In genomic region chr10:84205049-84205852, GRCh38 we compare ENCODE assay signal across 8 cellular contexts. TPM values are rescaled to one million over a fixed set of nuclear protein-coding genes. Genes with fewer than 3 reads are reported as not detected.
A peak's percentile ranks its signal among the peaks of the same experiment; 100 is the strongest.
DNase-seq lines count a peak whose midpoint lies in the region; ATAC-seq, FAIRE-seq and TF ChIP-seq lines count a peak whose summit lies in the region.

No MANE protein-coding gene starts in this region.

- DNase-seq in A172 (ENCODE audit: low spot score) (peak; percentile 41), GM12891 (ENCODE audit: insufficient read length, low spot score) (peak; percentile 55), NCI-H1417 (lab: John Stamatoyannopoulos, UW) (peak; percentile 8 to 62 (median 42)), cerebellum (ENCODE audit: low spot score) (peak; percentile 71), right lobe of liver (peak in 1 of 3 donors; percentile 45)
- peak; percentile 85 for DNase-seq in activated CD4-positive, alpha-beta T cell treated with anti-CD3 and anti-CD28 coated beads for 36 hours
- DNase-seq in stimulated activated CD8-positive, alpha-beta memory T cell treated with anti-CD3 and anti-CD28 coated beads, Interleukin-15, amount 100 ng/mL, for 1 hour (ENCODE audit: low read depth) = peak; percentile 24

- intact Hi-C loops in activated CD4-positive, alpha-beta T cell treated with anti-CD3 and anti-CD28 coated beads for 36 hours (cut with DNase I, micrococcal nuclease) = loop anchor here (1.0 to 5.0 kb wide), 3 partner anchors 48 to 148 kb away; no protein-coding TSS in a partner anchor
- intact Hi-C loops in right lobe of liver (cut with DNase I) = no loop called here

- H3K27me3 Mint-ChIP-seq in activated CD4-positive, alpha-beta T cell treated with anti-CD3 and anti-CD28 coated beads for 36 hours = peaks cover 2% of the 10 kb centered on the region

- no peaks in the 10 kb centered on the region for H3K27me3 ChIP-seq in right lobe of liver

- no peak overlapping the region for H3K27ac Mint-ChIP-seq in activated CD4-positive, alpha-beta T cell treated with anti-CD3 and anti-CD28 coated beads for 36 hours

- no peaks in the 10 kb centered on the region for H3K9me3 Mint-ChIP-seq in activated CD4-positive, alpha-beta T cell treated with anti-CD3 and anti-CD28 coated beads for 36 hours (ENCODE audit: low read depth)

- no peaks in the 10 kb centered on the region for H3K36me3 ChIP-seq in right lobe of liver

- no peaks in the 10 kb centered on the region for H3K4me1 Mint-ChIP-seq in activated CD4-positive, alpha-beta T cell treated with anti-CD3 and anti-CD28 coated beads for 36 hours

- H3K4me3 Mint-ChIP-seq in activated CD4-positive, alpha-beta T cell treated with anti-CD3 and anti-CD28 coated beads for 36 hours = no peak overlapping the region

- H3K9me3 ChIP-seq in right lobe of liver = no peaks in the 10 kb centered on the region

- CTCF ChIA-PET in activated CD4-positive, alpha-beta T cell treated with anti-CD3 and anti-CD28 coated beads for 36 hours (lab: Charles Lee) = interaction anchor here (0.6 to 6.7 kb wide), 16 partner anchors 9 to 332 kb away, joined by 3 to 68 read pairs (median 4); no protein-coding TSS in a partner anchor

- no peak overlapping the region for H3K4me3 ChIP-seq in right lobe of liver

- POLR2A ChIA-PET in activated CD4-positive, alpha-beta T cell treated with anti-CD3 and anti-CD28 coated beads for 36 hours (lab: Charles Lee) = no interaction called here

- WGBS in right lobe of liver (ENCODE audit: insufficient coverage, low coverage, low lambda C conversion rate, missing lambda C conversion rate) = 26% methylated on average over 7 of the region's 8 CpGs

- H3K27ac ChIP-seq in right lobe of liver = no peak overlapping the region

- H3K36me3 Mint-ChIP-seq in activated CD4-positive, alpha-beta T cell treated with anti-CD3 and anti-CD28 coated beads for 36 hours (ENCODE audit: low read depth) = no peaks in the 10 kb centered on the region

- FAIRE-seq in GM12891 (lab: Jason Lieb, UNC) = peak; percentile 62

- peak; percentile 30 to 54 (median 41) for TF ChIP-seq CTCF in right lobe of liver (IDR thresholded peaks at IDR 0.05)

- ATAC-seq in HG02763 (IDR thresholded peaks at IDR 0.05; ENCODE audit: unreplicated experiment) (peak; percentile 79), right lobe of liver (peak; percentile 50 to 80 (median 69))
- ATAC-seq in activated CD4-positive, alpha-beta T cell treated with anti-CD3 and anti-CD28 coated beads for 36 hours = peak; percentile 94

- no peaks in the 10 kb centered on the region for H3K4me1 ChIP-seq in right lobe of liver

- TF ChIP-seq POLR2A in GM12891 (IDR thresholded peaks at IDR 0.05; ENCODE audit: low read depth, low read length) (no peak), right lobe of liver (IDR thresholded peaks at IDR 0.05) (no peak)

TF ChIP-seq in GM12891, 5 proteins besides CTCF, POLR2A, EP300 and RAD21:
- no peak for TF ChIP-seq POLR2AphosphoS5 (IDR thresholded peaks at IDR 0.05; ENCODE audit: low read depth, low read length)
- TF ChIP-seq POU2F2 (IDR thresholded peaks at IDR 0.05; ENCODE audit: low read depth, low read length) = no peak
- TF ChIP-seq SPI1 (IDR thresholded peaks at IDR 0.05; ENCODE audit: low read depth, low read length) = 0 out of 2 replicates have a peak, but pooled peaks have one; percentile 21
- TF ChIP-seq PAX5 (IDR thresholded peaks at IDR 0.05; ENCODE audit: insufficient read depth, low read length, severe bottlenecking) = no peak

RNA-seq across cellular contexts. Expression of gene CDHR1, which starts 10.9 kb away (rescaled TPM):
- not detected in 2 replicates for total RNA-seq in A172 (2014; rRNA removed; shearing (Covaris generic))
- polyA plus RNA-seq in GM12891 (2012; ENCODE audit: low read depth, missing spikeins) = 0.19 TPM
- total RNA-seq in activated CD4-positive, alpha-beta T cell treated with anti-CD3 and anti-CD28 coated beads for 36 hours = 1 to 10 TPM in 1 of 2 experiments, under 1 TPM in 1; 0.62 to 1.1 TPM
- total RNA-seq in cerebellum = 9.3 TPM
- total RNA-seq in right lobe of liver = under 1 TPM in 5 of 6 experiments, not detected in 1; 0.09 to 0.42 (median 0.19) TPM

RNA-seq across cellular contexts. Expression of gene LRIT2, which starts 20.1 kb away (rescaled TPM):
- total RNA-seq in A172 (2014; rRNA removed; shearing (Covaris generic)) = not detected in 2 replicates
- not detected for polyA plus RNA-seq in GM12891 (2012; ENCODE audit: low read depth, missing spikeins)
- total RNA-seq in activated CD4-positive, alpha-beta T cell treated with anti-CD3 and anti-CD28 coated beads for 36 hours = not detected
- total RNA-seq in cerebellum = not detected
- not detected for total RNA-seq in right lobe of liver

RNA-seq across cellular contexts. Expression of gene GPR15LG, which starts 31.6 kb away (rescaled TPM):
- not detected in 2 replicates for total RNA-seq in A172 (2014; rRNA removed; shearing (Covaris generic))
- polyA plus RNA-seq in GM12891 (2012; ENCODE audit: low read depth, missing spikeins) = not detected
- total RNA-seq in activated CD4-positive, alpha-beta T cell treated with anti-CD3 and anti-CD28 coated beads for 36 hours = not detected
- total RNA-seq in cerebellum = 0.36 TPM
- not detected for total RNA-seq in right lobe of liver

RNA-seq across cellular contexts. Expression of gene LRIT1, which starts 36.1 kb away (rescaled TPM):
- not detected in 2 replicates for total RNA-seq in A172 (2014; rRNA removed; shearing (Covaris generic))
- polyA plus RNA-seq in GM12891 (2012; ENCODE audit: low read depth, missing spikeins) = not detected
- not detected for total RNA-seq in activated CD4-positive, alpha-beta T cell treated with anti-CD3 and anti-CD28 coated beads for 36 hours
- total RNA-seq in cerebellum = not detected
- not detected for total RNA-seq in right lobe of liver

RNA-seq across cellular contexts. Expression of gene RGR, which starts 39.6 kb away (rescaled TPM):
- total RNA-seq in A172 (2014; rRNA removed; shearing (Covaris generic)) = not detected in 2 replicates
- not detected for polyA plus RNA-seq in GM12891 (2012; ENCODE audit: low read depth, missing spikeins)
- not detected for total RNA-seq in activated CD4-positive, alpha-beta T cell treated with anti-CD3 and anti-CD28 coated beads for 36 hours
- total RNA-seq in cerebellum (0.91 TPM), right lobe of liver (not detected)

Comparison
In these comparisons a context has a peak if more than half of its experiments do, and no peak if none do; other contexts are left out.
1. intact Hi-C loops: an anchor here in activated CD4-positive, alpha-beta T cell treated with anti-CD3 and anti-CD28 coated beads for 36 hours (1.0 to 5.0 kb wide); none called in right lobe of liver.